Comparison of ENCODE assay signal across 1 cellular context in genomic region chr16:88634141-88634993, GRCh38.
TF ChIP-seq lines count a peak whose summit lies in the region.

No MANE protein-coding gene starts in this region.

TF ChIP-seq in H1, 55 proteins besides CTCF, POLR2A, EP300 and RAD21:
- TF ChIP-seq USF2 (IDR thresholded peaks at IDR 0.05; ENCODE audit: low read length) (no peak), EGR1 (IDR thresholded peaks at IDR 0.05; ENCODE audit: borderline replicate concordance, low read depth, low read length) (peak; percentile 85; the same call in 1 of the 2 replicates), SIN3A (conservative IDR thresholded peaks at IDR 0.05 in 1 of 2, IDR thresholded peaks at IDR 0.05 in 1 of 2; ENCODE audit: low read depth in 1 of 2, low read length in 2 of 2) (peak; percentile 40 to 63; a peak in 1 of 4 replicates), CEBPB (IDR thresholded peaks at IDR 0.05; ENCODE audit: low read depth, low read length) (peak; percentile 69)
